Comparison of ENCODE assay signal across 11 cellular contexts in the genomic region with DNA sequence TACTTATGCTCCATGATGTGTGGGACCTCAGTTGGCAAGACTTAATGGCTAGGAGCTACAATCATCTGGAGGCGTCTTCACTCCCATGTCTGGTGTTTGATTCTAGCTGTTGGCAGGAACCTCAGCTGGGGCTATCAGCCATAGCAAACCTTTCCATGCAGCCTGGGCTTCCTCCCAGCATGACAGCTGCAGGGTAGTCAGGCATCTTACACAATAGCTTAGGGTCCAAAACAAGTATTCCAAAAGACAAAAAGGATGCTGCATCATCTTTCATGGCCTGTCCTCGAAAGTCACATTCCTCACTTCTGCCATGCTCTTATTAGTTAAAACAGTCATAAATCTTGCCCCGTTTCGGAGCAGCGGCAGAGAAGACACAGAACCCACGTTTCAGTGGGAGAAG.
DNase-seq lines count a peak whose midpoint lies in the region; ATAC-seq and FAIRE-seq lines count a peak whose summit lies in the region.
"Had no signal": no experiment of that assay in that cellular context is flagged by ENCODE, and none has a peak within 500 bp of the region (broad histone marks: within the 10 kb centered on the region; RNA-seq: fewer than 3 reads in every experiment).

No MANE protein-coding gene starts in this region.

- no peaks in the 10 kb centered on the region for H3K27me3 ChIP-seq in skeletal muscle tissue (ENCODE audit: control insufficient read depth in 3 of 3, insufficient read depth in 3 of 3, low read length in 3 of 3)

- no peaks in the 10 kb centered on the region for H3K9me3 ChIP-seq in skeletal muscle tissue (ENCODE audit: control insufficient read depth in 3 of 3, low read length in 3 of 3)

- FAIRE-seq in GM19239 (lab: Jason Lieb, UNC) = no peak

- no peak overlapping the region for H3K4me3 ChIP-seq in skeletal muscle tissue (ENCODE audit: low read length in 3 of 3)

- H3K27ac ChIP-seq in skeletal muscle tissue (ENCODE audit: low read depth, low read length) = peak overlapping the region; percentile 17

- no peak overlapping the region for H3K9ac ChIP-seq in skeletal muscle tissue (ENCODE audit: low read depth in 1 of 3, low read length in 3 of 3)

- ATAC-seq in Right ventricle myocardium superior (ENCODE audit: poor library complexity) = peak; percentile 78

- peak; percentile 54 for DNase-seq in SIG-M5 treated with dmso at 0.1 percent for 504 hours (lab: John Stamatoyannopoulos, UW; ENCODE audit: unreplicated experiment)
- DNase-seq in SIG-M5 (lab: John Stamatoyannopoulos, UW) = no peak
- peak; percentile 35 for DNase-seq in UCSD-AML1 (lab: John Stamatoyannopoulos, UW; ENCODE audit: unreplicated experiment)
- peak; percentile 66 for DNase-seq in Right ventricle myocardium superior
- DNase-seq in pons (ENCODE audit: low spot score) = no peak
- DNase-seq in GM19239 (ENCODE audit: insufficient read length, low spot score) = no peak
- no peak for DNase-seq in KG1 (lab: John Stamatoyannopoulos, UW)
- DNase-seq: 8988T, activated gamma-delta T cell treated with Interleukin-2 at 50 U/mL for 16 hours, NCI-H2081 had no signal

- intact Hi-C loops in Right ventricle myocardium superior (cut with DNase I) = no loop called here

- H3K4me1 ChIP-seq in skeletal muscle tissue (ENCODE audit: control insufficient read depth in 3 of 3, insufficient read depth in 3 of 3, low read length in 3 of 3) = peaks cover 12 to 21% (median 14%) of the 10 kb centered on the region in 3 donors

- H3K36me3 ChIP-seq in skeletal muscle tissue (ENCODE audit: control insufficient read depth in 3 of 3, insufficient read depth in 3 of 3, low read length in 3 of 3) = no peaks in the 10 kb centered on the region

Comparison
In these comparisons a context has a peak if more than half of its experiments do, and no peak if none do; other contexts are left out.
1. DNase-seq: peak in SIG-M5 treated with dmso at 0.1 percent for 504 hours (single experiment), UCSD-AML1 (single experiment) and Right ventricle myocardium superior (single experiment); none in SIG-M5 (single experiment), pons (single experiment), GM19239 (single experiment) and KG1 (single experiment).